Comparison of ENCODE assay signal across 9 cellular contexts in genomic region chrX:119008122-119008744, GRCh38. TPM values are rescaled to one million over a fixed set of nuclear protein-coding genes. Genes with fewer than 3 reads are reported as not detected.
A peak's percentile ranks its signal among the peaks of the same experiment; 100 is the strongest.
DNase-seq lines count a peak whose midpoint lies in the region; ATAC-seq and TF ChIP-seq lines count a peak whose summit lies in the region.
"Had no signal": no experiment of that assay in that cellular context is flagged by ENCODE, and none has a peak within 500 bp of the region (broad histone marks: within the 10 kb centered on the region; RNA-seq: fewer than 3 reads in every experiment).

No MANE protein-coding gene starts in this region.

- H3K36me3 ChIP-seq in body of pancreas (replicated peaks in 1 of 2; ENCODE audit: insufficient read depth in 1 of 2, low read depth in 2 of 2) (peaks cover 0 to 1% of the 10 kb centered on the region in 2 donors), right lobe of liver (peaks cover 0 to 11% (median 5%) of the 10 kb centered on the region in 4 donors), uterus (no peaks in the 10 kb centered on the region)

- TF ChIP-seq POLR2A in body of pancreas (IDR thresholded peaks at IDR 0.05) (no peak), right lobe of liver (IDR thresholded peaks at IDR 0.05) (no peak), uterus (IDR thresholded peaks at IDR 0.05) (no peak)

- DNase-seq in D341Med (ENCODE audit: low spot score) (peak; percentile 48), H9 (no peak), RPMI8226 (peak; percentile 13), body of pancreas (peak; percentile 14 to 48 (median 22)), right lobe of liver (peak in 1 of 3 donors; percentile 28), uterus (peak in 1 of 2 donors; percentile 20)
- no peak for DNase-seq in T-helper 2 cell treated with Interferon-gamma antibody and Interleukin-4, amounts not matched to agents 5 μg/mL and 100 μg/mL, for 36 hours (ENCODE audit: low spot score)

- H3K27ac Mint-ChIP-seq in H9 = no peak overlapping the region
- no peak overlapping the region for H3K27ac Mint-ChIP-seq in T-helper 2 cell treated with Interferon-gamma antibody and Interleukin-4, amounts not matched to agents 5 μg/mL and 100 μg/mL, for 36 hours

- no peak overlapping the region for H2BK5ac ChIP-seq in H9 (ENCODE audit: insufficient read length, low read length)

- no peak overlapping the region for H3K14ac ChIP-seq in H9 (ENCODE audit: insufficient read depth, low read length)

- no peak overlapping the region for H3K4me3 Mint-ChIP-seq in H9
- no peak overlapping the region for H3K4me3 Mint-ChIP-seq in T-helper 2 cell treated with Interferon-gamma antibody and Interleukin-4, amounts not matched to agents 5 μg/mL and 100 μg/mL, for 36 hours

- no peak overlapping the region for H2BK20ac ChIP-seq in H9 (ENCODE audit: low read depth, low read length, poor library complexity, severe bottlenecking)

- H3K18ac ChIP-seq in H9 (ENCODE audit: insufficient read length, low read depth, low read length) = no peak overlapping the region

- H3K79me1 ChIP-seq in H9 (ENCODE audit: insufficient read depth, low read depth, low read length, poor library complexity, severe bottlenecking) = no peaks in the 10 kb centered on the region

- no peak overlapping the region for H2BK120ac ChIP-seq in H9 (ENCODE audit: low read depth, low read length, poor library complexity, severe bottlenecking)

- no peak overlapping the region for H3K27ac ChIP-seq in H9 (ENCODE audit: insufficient read length, low read depth, low read length)
- H3K27ac ChIP-seq in body of pancreas = no peak overlapping the region
- H3K27ac ChIP-seq in right lobe of liver = no peak overlapping the region
- no peak overlapping the region for H3K27ac ChIP-seq in uterus
- H3K27ac ChIP-seq: SJCRH30 had no signal

- H3K4me1 ChIP-seq in H9 (ENCODE audit: insufficient read depth, low read length) = no peaks in the 10 kb centered on the region
- H3K4me1 ChIP-seq in body of pancreas = no peaks in the 10 kb centered on the region
- H3K4me1 ChIP-seq in right lobe of liver = no peaks in the 10 kb centered on the region
- H3K4me1 ChIP-seq in uterus = no peaks in the 10 kb centered on the region
- H3K4me1 ChIP-seq: SJCRH30 had no signal

- H3K9me3 ChIP-seq in H9 (ENCODE audit: control insufficient read depth, low read depth, low read length) = peaks cover 44% of the 10 kb centered on the region
- H3K9me3 ChIP-seq in body of pancreas = no peaks in the 10 kb centered on the region
- H3K9me3 ChIP-seq in right lobe of liver = no peaks in the 10 kb centered on the region
- no peaks in the 10 kb centered on the region for H3K9me3 ChIP-seq in uterus
- H3K9me3 ChIP-seq: SJCRH30 had no signal

- no peak overlapping the region for H3K4me2 ChIP-seq in H9 (ENCODE audit: insufficient read depth, insufficient read length, low read length)

- H3K27me3 ChIP-seq in H9 (ENCODE audit: insufficient read depth, low read length) (no peaks in the 10 kb centered on the region), body of pancreas (no peaks in the 10 kb centered on the region), right lobe of liver (no peaks in the 10 kb centered on the region), uterus (no peaks in the 10 kb centered on the region)
- H3K27me3 ChIP-seq: SJCRH30 had no signal

- H4K20me1 ChIP-seq in H9 (ENCODE audit: control insufficient read depth, insufficient read depth, insufficient read length) = no peaks in the 10 kb centered on the region

- no peak overlapping the region for H3K56ac ChIP-seq in H9 (ENCODE audit: insufficient read length, low read depth, low read length)

- H4K91ac ChIP-seq in H9 (ENCODE audit: insufficient read length, low read depth, low read length) = no peak overlapping the region

- WGBS in H9 (ENCODE audit: extremely low coverage, insufficient read length, low lambda C conversion rate) = no CpG with 5 or more reads among the region's 3 CpGs
- 21 to 25% methylated on average over 3 of the region's 3 CpGs for WGBS in body of pancreas, 2 donors
- 18% methylated on average over 3 of the region's 3 CpGs for WGBS in right lobe of liver (ENCODE audit: insufficient coverage, low coverage, low lambda C conversion rate, missing lambda C conversion rate)

- H2BK15ac ChIP-seq in H9 (ENCODE audit: low read depth, low read length) = no peak overlapping the region

- no peak overlapping the region for H2AFZ ChIP-seq in H9 (ENCODE audit: low read length)

- intact Hi-C loops in body of pancreas (cut with DNase I) = no loop called here
- intact Hi-C loops in right lobe of liver (cut with DNase I) = no loop called here
- intact Hi-C loops in uterus (cut with DNase I; ENCODE audit: low total_unique reads) = no loop called here

- H3K27me3 Mint-ChIP-seq in H9 (ENCODE audit: low read depth) = peaks cover 5% of the 10 kb centered on the region
- H3K27me3 Mint-ChIP-seq in T-helper 2 cell treated with Interferon-gamma antibody and Interleukin-4, amounts not matched to agents 5 μg/mL and 100 μg/mL, for 36 hours (ENCODE audit: low read depth) = no peaks in the 10 kb centered on the region

- H3K23me2 ChIP-seq in H9 (ENCODE audit: insufficient read length, low read depth, low read length, poor library complexity, severe bottlenecking) = no peaks in the 10 kb centered on the region

- H3T11ph ChIP-seq in H9 (ENCODE audit: low read length) = no peak overlapping the region

- H2BK12ac ChIP-seq in H9 (ENCODE audit: insufficient read length, low read depth, low read length) = no peak overlapping the region

- no peaks in the 10 kb centered on the region for H3K79me2 ChIP-seq in H9 (ENCODE audit: insufficient read depth, low read length)

- H3K9me3 Mint-ChIP-seq in H9 = peaks cover 58 to 64% of the 10 kb centered on the region in 2 experiments
- no peaks in the 10 kb centered on the region for H3K9me3 Mint-ChIP-seq in T-helper 2 cell treated with Interferon-gamma antibody and Interleukin-4, amounts not matched to agents 5 μg/mL and 100 μg/mL, for 36 hours

- no peaks in the 10 kb centered on the region for H3K36me3 Mint-ChIP-seq in H9 (ENCODE audit: insufficient read depth in 1 of 3, low read depth in 3 of 3)
- no peaks in the 10 kb centered on the region for H3K36me3 Mint-ChIP-seq in T-helper 2 cell treated with Interferon-gamma antibody and Interleukin-4, amounts not matched to agents 5 μg/mL and 100 μg/mL, for 36 hours (ENCODE audit: low read depth)

- ATAC-seq in body of pancreas (no peak), right lobe of liver (peak in 3 of 4 donors; percentile 55 to 63 (median 56)), HG03432 (IDR thresholded peaks at IDR 0.05; ENCODE audit: unreplicated experiment) (no peak)

- H3K23ac ChIP-seq in H9 (ENCODE audit: insufficient read length, low read depth, low read length) = no peak overlapping the region

- no peak overlapping the region for H3K9ac ChIP-seq in H9 (ENCODE audit: extremely low read depth, insufficient read length, low read length)

- H2AK5ac ChIP-seq in H9 (ENCODE audit: insufficient read length, low read length) = no peak overlapping the region

- no peaks in the 10 kb centered on the region; a peak in 1 of 4 replicates for H3K4me1 Mint-ChIP-seq in H9
- H3K4me1 Mint-ChIP-seq in T-helper 2 cell treated with Interferon-gamma antibody and Interleukin-4, amounts not matched to agents 5 μg/mL and 100 μg/mL, for 36 hours (ENCODE audit: low read depth) = no peaks in the 10 kb centered on the region

- H3K4me3 ChIP-seq in body of pancreas (no peak overlapping the region), right lobe of liver (no peak overlapping the region), uterus (no peak overlapping the region)
- H3K4me3 ChIP-seq: SJCRH30 had no signal

- no peak overlapping the region for H4K8ac ChIP-seq in H9 (replicated peaks; ENCODE audit: insufficient read length, low read depth, low read length)

- H4K5ac ChIP-seq in H9 (ENCODE audit: insufficient read length, low read depth, low read length) = no peak overlapping the region

- TF ChIP-seq CTCF in H9 (conservative IDR thresholded peaks at IDR 0.05) = peak; percentile 68
- peak; percentile 15 to 52 (median 26) for TF ChIP-seq CTCF in body of pancreas (IDR thresholded peaks at IDR 0.05)
- TF ChIP-seq CTCF in right lobe of liver (IDR thresholded peaks at IDR 0.05) = peak; percentile 42 to 68 (median 65)
- TF ChIP-seq CTCF in uterus (IDR thresholded peaks at IDR 0.05) = peak; percentile 20 to 41 (median 36)

- H3K4ac ChIP-seq in H9 (ENCODE audit: low read depth, low read length) = no peak overlapping the region

RNA-seq across cellular contexts. Expression of gene LONRF3, which starts 33.8 kb away (rescaled TPM):
- 0.33 and 0.39 TPM in 2 replicates for total RNA-seq in H9 (2021)
- 10 to 100 TPM; 15.3 to 18.8 TPM for total RNA-seq in body of pancreas
- total RNA-seq in right lobe of liver = 10 to 100 TPM in 3 of 6 experiments, 1 to 10 TPM in 3; 6.2 to 13.5 (median 9.4) TPM
- 10 to 100 TPM in 1 of 4 donors, 1 to 10 TPM in 3; 2.5 to 13.2 (median 7.4) TPM for total RNA-seq in uterus

Comparison
In these comparisons a context has a peak if more than half of its experiments do, and no peak if none do; other contexts are left out.
1. DNase-seq: peak in D341Med (single experiment), RPMI8226 (single experiment) and body of pancreas (4 of 4); none in H9 (single experiment) and T-helper 2 cell treated with Interferon-gamma antibody and Interleukin-4, amounts not matched to agents 5 μg/mL and 100 μg/mL, for 36 hours (single experiment).
2. ATAC-seq: peak in right lobe of liver (3 of 4); none in body of pancreas (single experiment) and HG03432 (single experiment).
3. Peak in every context shown above with its lines, with median percentiles within 50 percentile points of each other: CTCF ChIP-seq.